In the genomic region with DNA sequence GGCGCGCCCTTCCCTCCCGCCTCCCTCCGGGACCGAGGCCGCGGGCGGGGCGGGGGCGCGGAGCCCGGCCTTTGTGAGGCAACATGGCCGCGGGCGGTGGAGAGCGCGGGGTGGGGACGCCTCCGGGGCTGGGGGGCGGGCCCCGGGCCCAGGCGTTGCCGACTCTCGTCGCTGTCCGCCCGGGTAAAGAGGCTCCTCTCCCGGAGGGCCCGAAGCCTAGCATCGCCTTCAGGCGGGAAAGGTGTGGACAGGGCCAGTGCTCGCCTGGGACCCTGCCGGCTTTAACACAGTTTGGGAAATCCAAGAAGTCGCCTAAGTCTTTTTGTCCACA, we compare ENCODE assay signal across 8 cellular contexts. TPM values are rescaled to one million over a fixed set of nuclear protein-coding genes. Genes with fewer than 3 reads are reported as not detected.
DNase-seq lines count a peak whose midpoint lies in the region; ATAC-seq and TF ChIP-seq lines count a peak whose summit lies in the region.

No MANE protein-coding gene starts in this region.

- peak; percentile 68 for ATAC-seq in HG02759 (IDR thresholded peaks at IDR 0.05; ENCODE audit: unreplicated experiment)

- intact Hi-C loops in esophagus squamous epithelium (cut with DNase I) = no loop called here

- peaks cover 5% of the 10 kb centered on the region for H3K36me3 Mint-ChIP-seq in nephron (ENCODE audit: low read depth)
- H3K36me3 Mint-ChIP-seq in stimulated activated naive CD8-positive, alpha-beta T cell treated with anti-CD3 and anti-CD28 coated beads, Interleukin-15, Interleukin-2, amounts not matched to agents 100 ng/mL and 50 ng/mL, for 24 hours (ENCODE audit: low read depth) = peaks cover 8% of the 10 kb centered on the region

- H3K4me1 ChIP-seq in esophagus squamous epithelium = peaks cover 28 to 55% (median 42%) of the 10 kb centered on the region in 3 donors

- H3K9me3 ChIP-seq in esophagus squamous epithelium = no peaks in the 10 kb centered on the region

- 0% methylated on average over 4 of the region's 34 CpGs; no CpG with 5 or more reads in 1 of the 2 donors for WGBS in esophagus squamous epithelium, 2 donors

- DNase-seq in NK-92 treated with Interleukin-12 subunit alpha and Interleukin-12 subunit beta, amount 100 ng/mL, for 24 hours (lab: John Stamatoyannopoulos, UW) = peak; percentile 31
- DNase-seq in NK-92 (lab: John Stamatoyannopoulos, UW; ENCODE audit: unreplicated experiment) = no peak
- DNase-seq in NCI-H2171 treated with DMSO at 0.1 percent for 48 hours (lab: John Stamatoyannopoulos, UW) = peak; percentile 55
- DNase-seq in activated T-cell treated with anti-CD3 and anti-CD28 coated beads, Interleukin-2, amount 50 U/mL, for 48 hours = peak; percentile 79 to 84
- no peak for DNase-seq in esophagus squamous epithelium (lab: John Stamatoyannopoulos, UW)

- peak overlapping the region; percentile 86 to 99 (median 96) for H3K27ac ChIP-seq in esophagus squamous epithelium

- H3K4me1 Mint-ChIP-seq in nephron = peaks cover 39% of the 10 kb centered on the region
- peaks cover 50% of the 10 kb centered on the region for H3K4me1 Mint-ChIP-seq in stimulated activated naive CD8-positive, alpha-beta T cell treated with anti-CD3 and anti-CD28 coated beads, Interleukin-15, Interleukin-2, amounts not matched to agents 100 ng/mL and 50 ng/mL, for 24 hours (ENCODE audit: low read depth)

- H3K36me3 ChIP-seq in esophagus squamous epithelium = peaks cover 0 to 3% (median 0%) of the 10 kb centered on the region in 3 donors

- no peaks in the 10 kb centered on the region for H3K27me3 ChIP-seq in esophagus squamous epithelium

- peak overlapping the region; percentile 66 to 92 (median 78) for H3K4me3 ChIP-seq in esophagus squamous epithelium

- peak overlapping the region; percentile 81 to 99 (median 88) for H3K27ac Mint-ChIP-seq in nephron
- peak overlapping the region; percentile 87 for H3K27ac Mint-ChIP-seq in stimulated activated naive CD8-positive, alpha-beta T cell treated with anti-CD3 and anti-CD28 coated beads, Interleukin-15, Interleukin-2, amounts not matched to agents 100 ng/mL and 50 ng/mL, for 24 hours

- H3K27me3 Mint-ChIP-seq in nephron (ENCODE audit: low read depth) = no peaks in the 10 kb centered on the region
- no peaks in the 10 kb centered on the region for H3K27me3 Mint-ChIP-seq in stimulated activated naive CD8-positive, alpha-beta T cell treated with anti-CD3 and anti-CD28 coated beads, Interleukin-15, Interleukin-2, amounts not matched to agents 100 ng/mL and 50 ng/mL, for 24 hours

- H3K9me3 Mint-ChIP-seq in nephron = no peaks in the 10 kb centered on the region
- no peaks in the 10 kb centered on the region for H3K9me3 Mint-ChIP-seq in stimulated activated naive CD8-positive, alpha-beta T cell treated with anti-CD3 and anti-CD28 coated beads, Interleukin-15, Interleukin-2, amounts not matched to agents 100 ng/mL and 50 ng/mL, for 24 hours

- peak overlapping the region; percentile 89 to 96 (median 93) for H3K4me3 Mint-ChIP-seq in nephron
- peak overlapping the region; percentile 92 for H3K4me3 Mint-ChIP-seq in stimulated activated naive CD8-positive, alpha-beta T cell treated with anti-CD3 and anti-CD28 coated beads, Interleukin-15, Interleukin-2, amounts not matched to agents 100 ng/mL and 50 ng/mL, for 24 hours

- no peak for TF ChIP-seq CTCF in esophagus squamous epithelium (IDR thresholded peaks at IDR 0.05)
- TF ChIP-seq CTCF in nephron (IDR thresholded peaks at IDR 0.05; ENCODE audit: unreplicated experiment in 3 of 3) = no peak

- TF ChIP-seq POLR2A in esophagus squamous epithelium (IDR thresholded peaks at IDR 0.05) = no peak

RNA-seq across cellular contexts. Expression of gene DGCR8, which starts 0.4 kb away (rescaled TPM):
- 10 to 100 TPM; 13.7 to 33.8 (median 18.7) TPM for total RNA-seq in esophagus squamous epithelium

RNA-seq across cellular contexts. Expression of gene RANBP1, which starts 35.5 kb away (rescaled TPM):
- 100 to 1,000 TPM; 178 to 358 (median 212) TPM for total RNA-seq in esophagus squamous epithelium

RNA-seq across cellular contexts. Expression of gene TRMT2A, which starts 36.6 kb away (rescaled TPM):
- total RNA-seq in esophagus squamous epithelium = 10 to 100 TPM; 30.9 to 58.6 (median 41.3) TPM

RNA-seq across cellular contexts. Expression of gene ZDHHC8, which starts 51.2 kb away (rescaled TPM):
- total RNA-seq in esophagus squamous epithelium = 10 to 100 TPM; 14.7 to 22.9 (median 18.6) TPM

RNA-seq across cellular contexts. Expression of gene TANGO2, which starts 59.5 kb away (rescaled TPM):
- 10 to 100 TPM; 14.0 to 28.2 (median 17.6) TPM for total RNA-seq in esophagus squamous epithelium

Comparison
In these comparisons a context has a peak if more than half of its experiments do, and no peak if none do; other contexts are left out.
1. DNase-seq: peak in NK-92 treated with Interleukin-12 subunit alpha and Interleukin-12 subunit beta, amount 100 ng/mL, for 24 hours (single experiment), NCI-H2171 treated with DMSO at 0.1 percent for 48 hours (single experiment) and activated T-cell treated with anti-CD3 and anti-CD28 coated beads, Interleukin-2, amount 50 U/mL, for 48 hours (2 of 2); none in NK-92 (single experiment) and esophagus squamous epithelium (single experiment).